In the genomic region with DNA sequence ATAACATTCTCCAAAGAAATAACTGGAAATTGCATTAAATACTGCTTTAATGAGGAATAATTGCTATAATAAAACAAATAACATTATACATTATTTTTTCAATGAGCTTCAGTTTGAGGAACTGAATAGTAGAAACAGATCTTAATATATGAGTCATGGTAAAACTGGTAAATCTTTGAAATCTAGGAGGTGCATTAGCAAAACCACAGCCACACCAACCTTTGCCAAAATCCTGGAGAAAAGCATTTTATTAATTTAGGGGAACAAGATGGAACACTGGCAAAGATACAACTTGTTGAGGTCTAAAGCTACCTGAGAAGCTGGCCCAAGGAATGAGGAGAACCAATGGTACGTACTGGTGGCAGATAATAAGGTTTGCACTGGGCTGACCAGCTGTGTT, we compare ENCODE assay signal across 32 cellular contexts.
"Had no signal": no experiment of that assay in that cellular context is flagged by ENCODE, and none has a peak within 500 bp of the region (broad histone marks: within the 10 kb centered on the region; RNA-seq: fewer than 3 reads in every experiment).

No MANE protein-coding gene starts in this region.

- DNase-seq: activated CD4-positive, alpha-beta T cell treated with anti-CD3 and anti-CD28 coated beads for 36 hours; activated CD4-positive, alpha-beta T cell treated with anti-CD3 and anti-CD28 coated beads, Interleukin-2, amount 50 U/mL, for 48 hours; activated CD4-positive, CD25-positive, alpha-beta regulatory T cell; activated CD8-positive, alpha-beta memory T cell treated with anti-CD3 and anti-CD28 coated beads for 24 hours; activated effector memory CD4-positive, alpha-beta T cell treated with Interleukin-2 at 50 U/mL for 16 hours; activated naive CD4-positive, alpha-beta T cell treated with Interleukin-2 at 50 U/mL for 16 hours; anterior cingulate cortex; brain microvascular endothelial cell; endodermal cell; gastrocnemius medialis; glutamatergic neuron; left cardiac atrium; midbrain; naive thymus-derived CD4-positive, alpha-beta T cell; occipital lobe; stimulated activated CD4-positive, alpha-beta T cell treated with anti-CD3 and anti-CD28 coated beads, Interleukin-1b, Interleukin-23, amount 100 ng/mL, for 48 hours; stimulated activated CD4-positive, alpha-beta T cell treated with anti-CD3 and anti-CD28 coated beads, Interleukin-4, amount 100 ng/mL, for 4 hours; stimulated activated CD8-positive, alpha-beta memory T cell treated with anti-CD3 and anti-CD28 coated beads, Interleukin-4, amount 100 ng/mL, for 48 hours; stimulated activated naive CD8-positive, alpha-beta T cell treated with anti-CD3 and anti-CD28 coated beads, Interleukin-15, amount 100 ng/mL, for 72 hours; substantia nigra; uterus had no signal

- H3K27me3 Mint-ChIP-seq: activated CD4-positive, alpha-beta T cell treated with anti-CD3 and anti-CD28 coated beads for 36 hours; activated naive CD8-positive, alpha-beta T cell; central memory CD8-positive, alpha-beta T cell; stimulated activated memory B cell treated with anti-CD40 and anti-IgM and Interleukin-4, amounts not matched to agents 10 μg/mL and 1 μg/mL and 100 μg/mL, for 72 hours; stimulated activated naive CD8-positive, alpha-beta T cell treated with anti-CD3 and anti-CD28 coated beads, Interleukin-15, amount 100 ng/mL, for 72 hours; type B pancreatic cell had no signal

- H3K4me3 Mint-ChIP-seq: activated CD4-positive, alpha-beta T cell treated with anti-CD3 and anti-CD28 coated beads for 36 hours; activated naive CD8-positive, alpha-beta T cell; central memory CD8-positive, alpha-beta T cell; dendritic cell treated with granulocyte-macrophage colony-stimulating factor and Interleukin-4, amounts not matched to agents 40 ng/mL and 50 ng/mL, for 4 days; endodermal cell; memory B cell; naive thymus-derived CD4-positive, alpha-beta T cell; neural crest cell; stimulated activated memory B cell treated with anti-CD40 and anti-IgM and Interleukin-4, amounts not matched to agents 10 μg/mL and 1 μg/mL and 100 μg/mL, for 72 hours; stimulated activated naive CD8-positive, alpha-beta T cell treated with anti-CD3 and anti-CD28 coated beads, Interleukin-15, amount 100 ng/mL, for 72 hours; type B pancreatic cell had no signal

- H2AFZ ChIP-seq: hepatocyte had no signal

- H3K27ac Mint-ChIP-seq: activated CD4-positive, alpha-beta T cell treated with anti-CD3 and anti-CD28 coated beads for 36 hours; activated naive CD8-positive, alpha-beta T cell; dendritic cell treated with granulocyte-macrophage colony-stimulating factor and Interleukin-4, amounts not matched to agents 40 ng/mL and 50 ng/mL, for 4 days; endodermal cell; memory B cell; stimulated activated memory B cell treated with anti-CD40 and anti-IgM and Interleukin-4, amounts not matched to agents 10 μg/mL and 1 μg/mL and 100 μg/mL, for 72 hours; stimulated activated naive CD8-positive, alpha-beta T cell treated with anti-CD3 and anti-CD28 coated beads, Interleukin-15, amount 100 ng/mL, for 72 hours; type B pancreatic cell had no signal

- H3K4me1 Mint-ChIP-seq: endodermal cell; stimulated activated memory B cell treated with anti-CD40 and anti-IgM and Interleukin-4, amounts not matched to agents 10 μg/mL and 1 μg/mL and 100 μg/mL, for 72 hours had no signal

- H3K4me2 ChIP-seq: hepatocyte, smooth muscle cell had no signal

- H3K27ac ChIP-seq: brain microvascular endothelial cell, esophagus muscularis mucosa, gastrocnemius medialis, hepatocyte, right atrium auricular region, uterus had no signal

- H3K79me2 ChIP-seq: hepatocyte had no signal

- H3K9me3 ChIP-seq: esophagus muscularis mucosa, gastrocnemius medialis, right atrium auricular region, uterus had no signal

- H3K36me3 ChIP-seq: brain microvascular endothelial cell, esophagus muscularis mucosa, gastrocnemius medialis, right atrium auricular region, uterus had no signal

- H3K4me3 ChIP-seq: esophagus muscularis mucosa, gastrocnemius medialis, hepatocyte, right atrium auricular region, smooth muscle cell, uterus had no signal

- ATAC-seq: activated CD4-positive, alpha-beta T cell treated with anti-CD3 and anti-CD28 coated beads for 36 hours; gastrocnemius medialis; left cardiac atrium; naive thymus-derived CD4-positive, alpha-beta T cell; stimulated activated memory B cell treated with anti-CD40 and anti-IgM and Interleukin-4, amounts not matched to agents 10 μg/mL and 1 μg/mL and 100 μg/mL, for 72 hours; stimulated activated naive CD8-positive, alpha-beta T cell treated with anti-CD3 and anti-CD28 coated beads, Interleukin-15, amount 100 ng/mL, for 72 hours had no signal

- H3K36me3 Mint-ChIP-seq: activated naive CD8-positive, alpha-beta T cell; stimulated activated memory B cell treated with anti-CD40 and anti-IgM and Interleukin-4, amounts not matched to agents 10 μg/mL and 1 μg/mL and 100 μg/mL, for 72 hours; type B pancreatic cell had no signal

- H3K27me3 ChIP-seq: brain microvascular endothelial cell, esophagus muscularis mucosa, gastrocnemius medialis, hepatocyte, right atrium auricular region, uterus had no signal

- H3K9me3 Mint-ChIP-seq: central memory CD8-positive, alpha-beta T cell; dendritic cell treated with granulocyte-macrophage colony-stimulating factor and Interleukin-4, amounts not matched to agents 40 ng/mL and 50 ng/mL, for 4 days had no signal

- H3K4me1 ChIP-seq: gastrocnemius medialis, uterus had no signal
